Comparison of ENCODE assay signal across 8 cellular contexts in genomic region chr18:59837586-59837985, GRCh38.
DNase-seq lines count a peak whose midpoint lies in the region; ATAC-seq, FAIRE-seq and TF ChIP-seq lines count a peak whose summit lies in the region.

No MANE protein-coding gene starts in this region.

- intact Hi-C loops in MCF 10A (cut with micrococcal nuclease) (loop anchor here (1.0 to 5.0 kb wide), 4 partner anchors 62 to 712 kb away; partner anchors contain the start of gene PMAIP1), kidney (cut with DNase I) (no loop called here)

- no peaks in the 10 kb centered on the region for H3K36me3 Mint-ChIP-seq in MCF 10A (ENCODE audit: insufficient read depth, unreplicated experiment)

- no TSS peak for BruUV-seq in MCF 10A (replicated peaks; lab: Mats Ljungman, UMichigan)

- H3K4me3 ChIP-seq in kidney (ENCODE audit: low read length in 2 of 2): no peak overlapping the region

- no peak for FAIRE-seq in kidney (lab: Jason Lieb, UNC)

- POLR2A ChIA-PET in MCF 10A (lab: Yijun Ruan, JAX): interaction anchor here (0.7 to 2.0 kb wide), 2 partner anchors 62 to 109 kb away, joined by 3 to 6 read pairs; partner anchors contain the start of gene PMAIP1

- no peak overlapping the region for H3K4me3 Mint-ChIP-seq in MCF 10A (ENCODE audit: unreplicated experiment)

- ATAC-seq in GM18505 (IDR thresholded peaks at IDR 0.05; ENCODE audit: unreplicated experiment) (peak; percentile 44), HG02884 (IDR thresholded peaks at IDR 0.05; ENCODE audit: unreplicated experiment) (peak; percentile 65)

- no peaks in the 10 kb centered on the region for H3K9me3 Mint-ChIP-seq in MCF 10A (ENCODE audit: unreplicated experiment)

- TF ChIP-seq CTCF in MCF 10A (IDR thresholded peaks at IDR 0.05; ENCODE audit: unreplicated experiment): peak; percentile 83
- TF ChIP-seq CTCF in kidney (IDR thresholded peaks at IDR 0.05; ENCODE audit: borderline replicate concordance, extremely low read depth, insufficient read depth): peak; percentile 92

- H3K9me3 ChIP-seq in kidney (ENCODE audit: control insufficient read depth in 1 of 2, low read length in 2 of 2): no peaks in the 10 kb centered on the region

- H3K9ac ChIP-seq in kidney (ENCODE audit: low read length in 2 of 2): no peak overlapping the region

- CTCF ChIA-PET in MCF 10A (lab: Yijun Ruan, JAX): interaction anchor here (0.6 to 4.2 kb wide), 35 partner anchors 9 to 712 kb away, joined by 3 to 21 read pairs (median 4); partner anchors contain the start of gene PMAIP1

- no peaks in the 10 kb centered on the region for H3K4me1 ChIP-seq in kidney (ENCODE audit: control insufficient read depth in 1 of 2, insufficient read depth in 1 of 2, low read depth in 1 of 2, low read length in 2 of 2)

- TF ChIP-seq POLR2A in GM18505 (IDR thresholded peaks at IDR 0.05; ENCODE audit: borderline replicate concordance, extremely low read depth, insufficient read depth, insufficient read length): no peak

- no peaks in the 10 kb centered on the region for H3K27me3 Mint-ChIP-seq in MCF 10A (ENCODE audit: insufficient read depth, unreplicated experiment)

- no peak overlapping the region for H3K27ac Mint-ChIP-seq in MCF 10A (ENCODE audit: low read depth, unreplicated experiment)

- in situ Hi-C loops in ACHN (cut with HindIII; ENCODE audit: low pct_ligation_motif_present, low pct_unique_long_range_greater_than_20kb, low sequenced_read_pairs): no loop called here

- H3K4me1 Mint-ChIP-seq in MCF 10A (ENCODE audit: insufficient read depth, unreplicated experiment): peaks cover 1% of the 10 kb centered on the region

- DNase-seq in ACHN: peak; percentile 57
- peak; percentile 97 for DNase-seq in NCI-H146 treated with DMSO at 0.1 percent for 48 hours (lab: John Stamatoyannopoulos, UW; ENCODE audit: unreplicated experiment)
- peak in 4 of 5 experiments; percentile 6 to 71 (median 11) for DNase-seq in T-helper 2 cell
- peak; percentile 82 for DNase-seq in MCF 10A (ENCODE audit: unreplicated experiment)
- no peak for DNase-seq in kidney
- DNase-seq in stimulated activated CD4-positive, alpha-beta T cell treated with anti-CD3 and anti-CD28 coated beads, TNF-alpha, amount 100 ng/mL, for 1 hour (ENCODE audit: low read depth in 3 of 3, low spot score in 1 of 3): peak in 2 of 3 donors; percentile 6 to 22

- no peaks in the 10 kb centered on the region for H3K36me3 ChIP-seq in kidney (ENCODE audit: control insufficient read depth in 1 of 2, insufficient read depth in 2 of 2, low read length in 2 of 2)

- no peak overlapping the region for H3K27ac ChIP-seq in kidney (ENCODE audit: low read depth in 2 of 2, low read length in 2 of 2)
